ENCODE assay signal across 16 cellular contexts in the genomic region with DNA sequence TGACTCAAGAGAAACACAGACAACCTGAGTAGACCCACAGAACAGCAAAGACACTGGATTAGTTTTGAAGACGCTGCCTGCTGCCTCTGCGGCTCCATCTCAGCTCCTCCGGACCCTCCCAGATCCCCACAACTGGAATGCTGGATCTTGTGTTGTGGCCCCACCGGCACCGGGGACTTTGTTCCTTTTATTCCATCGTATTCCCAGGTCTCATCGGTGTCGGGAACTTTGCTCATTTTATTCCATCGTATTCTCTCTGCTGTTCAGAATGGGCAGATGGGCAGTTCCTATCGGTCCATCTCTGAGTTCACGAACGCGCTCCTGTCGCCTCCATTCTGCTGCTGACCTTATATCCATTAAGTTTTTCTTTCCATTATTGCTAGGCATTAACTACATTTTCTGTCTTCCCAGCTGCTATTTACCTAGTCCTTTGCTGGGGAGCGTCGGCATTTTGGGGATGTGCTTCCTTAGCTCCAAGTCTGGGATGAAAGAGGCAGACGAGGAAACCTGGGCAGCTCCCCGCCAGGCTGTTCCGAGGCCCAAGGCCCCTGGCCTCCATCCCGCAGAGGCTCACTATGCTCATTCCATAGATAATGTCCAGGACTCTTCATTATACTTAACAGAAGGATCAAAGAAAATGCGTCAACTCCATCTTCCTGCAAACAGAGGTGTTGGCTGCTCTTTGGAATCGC.
DNase-seq lines count a peak whose midpoint lies in the region; ATAC-seq and TF ChIP-seq lines count a peak whose summit lies in the region.
"Had no signal": no experiment of that assay in that cellular context is flagged by ENCODE, and none has a peak within 500 bp of the region (broad histone marks: within the 10 kb centered on the region; RNA-seq: fewer than 3 reads in every experiment).

No MANE protein-coding gene starts in this region.

- CTCF ChIA-PET in OCI-LY7 (lab: Charles Lee; ENCODE audit: unreplicated experiment): interaction anchor here (1.0 to 1.4 kb wide), 2 partner anchors 12 to 25 kb away, joined by 3 to 4 read pairs; no protein-coding TSS in a partner anchor

- no peaks in the 10 kb centered on the region for H3K9me3 Mint-ChIP-seq in naive B cell

- intact Hi-C loops in Right ventricle myocardium inferior (cut with DNase I): no loop called here
- intact Hi-C loops in left cardiac atrium (cut with DNase I): no loop called here
- intact Hi-C loops in OCI-LY7 (cut with micrococcal nuclease; ENCODE audit: unreplicated experiment): loop anchor here (2.0 kb wide), 3 partner anchors 26 to 100 kb away; no protein-coding TSS in a partner anchor
- intact Hi-C loops in upper lobe of right lung (cut with DNase I): no loop called here

- POLR2A ChIA-PET in OCI-LY7 (lab: Charles Lee): interaction anchor here (0.6 to 3.2 kb wide), 7 partner anchors 8 to 793 kb away, joined by 3 to 9 read pairs (median 3); no protein-coding TSS in a partner anchor

- 95% methylated on average over 22 of the region's 22 CpGs for WGBS in hepatocyte (ENCODE audit: low lambda C conversion rate, missing lambda C conversion rate)

- H3K36me3 ChIP-seq in OCI-LY7 (ENCODE audit: insufficient read depth, low read length) (peaks cover 15% of the 10 kb centered on the region), upper lobe of right lung (no peaks in the 10 kb centered on the region), hepatocyte (replicated peaks; ENCODE audit: insufficient read depth, low read depth) (no peaks in the 10 kb centered on the region)

- H3K4me1 ChIP-seq in OCI-LY7 (ENCODE audit: insufficient read depth, low read length, poor library complexity, severe bottlenecking): peaks cover 52% of the 10 kb centered on the region
- H3K4me1 ChIP-seq in upper lobe of right lung: peaks cover 6% of the 10 kb centered on the region
- no peaks in the 10 kb centered on the region for H3K4me1 ChIP-seq in hepatocyte (ENCODE audit: insufficient read depth)
- H3K4me1 ChIP-seq: parathyroid adenoma had no signal

- H3K4me3 ChIP-seq in OCI-LY7 (ENCODE audit: low read depth, low read length, poor library complexity, severe bottlenecking) (no peak overlapping the region), upper lobe of right lung (no peak overlapping the region), hepatocyte (no peak overlapping the region)
- H3K4me3 ChIP-seq: esophagus squamous epithelium had no signal

- DNase-seq in Right ventricle myocardium inferior (ENCODE audit: missing footprints) (peak; percentile 42), left cardiac atrium (no peak), OCI-LY7 (ENCODE audit: low spot score) (no peak), naive B cell (no peak), upper lobe of right lung (peak; percentile 28), NCI-H345 treated with DMSO at 0.1 percent for 48 hours (lab: John Stamatoyannopoulos, UW; ENCODE audit: unreplicated experiment) (no peak), hepatocyte (ENCODE audit: low spot score) (no peak)
- DNase-seq: effector CD4-positive, alpha-beta T cell; esophagus squamous epithelium; glutamatergic neuron; NCI-H2171 treated with DMSO at 0.1 percent for 48 hours; NK-92 treated with Interleukin-12 subunit alpha and Interleukin-12 subunit beta, amount 100 ng/mL, for 24 hours; stimulated activated naive CD4-positive, alpha-beta T cell treated with Interleukin-2 at 50 U/mL for 16 hours had no signal

- peaks cover 0 to 7% of the 10 kb centered on the region in 2 donors for H3K36me3 Mint-ChIP-seq in naive B cell

- H3K27ac ChIP-seq in OCI-LY7 (ENCODE audit: low read depth, low read length, poor library complexity, severe bottlenecking) (peak overlapping the region; percentile 72), upper lobe of right lung (no peak overlapping the region), hepatocyte (no peak overlapping the region)
- H3K27ac ChIP-seq: esophagus squamous epithelium, KMS-11, parathyroid adenoma had no signal

- ATAC-seq in Right ventricle myocardium inferior (no peak), left cardiac atrium (no peak), naive B cell (ENCODE audit: low read depth in 2 of 2) (no peak), upper lobe of right lung (no peak), HG03159 (IDR thresholded peaks at IDR 0.05; ENCODE audit: unreplicated experiment) (no peak)

- no TSS peak for BruUV-seq in OCI-LY7 (replicated peaks; lab: Mats Ljungman, UMichigan)

- H3K9me2 ChIP-seq in OCI-LY7 (ENCODE audit: insufficient read depth, low read length): no peaks in the 10 kb centered on the region
- no peaks in the 10 kb centered on the region for H3K9me2 ChIP-seq in hepatocyte (replicated peaks; ENCODE audit: insufficient read depth)

- no peaks in the 10 kb centered on the region; the same call in 1 of the 2 replicates for H4K20me1 ChIP-seq in OCI-LY7 (ENCODE audit: insufficient read depth, low read length)
- H4K20me1 ChIP-seq in hepatocyte (ENCODE audit: insufficient read depth, poor library complexity, severe bottlenecking): no peaks in the 10 kb centered on the region

- H3K4me1 Mint-ChIP-seq in naive B cell: peaks cover 60 to 63% (median 62%) of the 10 kb centered on the region in 3 donors

- H3K27ac Mint-ChIP-seq in naive B cell: peak overlapping the region; percentile 31 to 98 (median 84)

- H3K79me2 ChIP-seq in OCI-LY7 (ENCODE audit: insufficient read depth, low read depth, low read length): no peaks in the 10 kb centered on the region
- no peaks in the 10 kb centered on the region for H3K79me2 ChIP-seq in hepatocyte
- H3K79me2 ChIP-seq: parathyroid adenoma had no signal

- no peaks in the 10 kb centered on the region for H3K27me3 Mint-ChIP-seq in naive B cell

- no peaks in the 10 kb centered on the region for H3K27me3 ChIP-seq in upper lobe of right lung
- no peaks in the 10 kb centered on the region for H3K27me3 ChIP-seq in hepatocyte
- H3K27me3 ChIP-seq: esophagus squamous epithelium had no signal

- peak overlapping the region; percentile 71 for H3K4me2 ChIP-seq in OCI-LY7 (ENCODE audit: low read length)
- H3K4me2 ChIP-seq in hepatocyte: no peak overlapping the region
- H3K4me2 ChIP-seq: KMS-11 had no signal

- H3K4me3 Mint-ChIP-seq in naive B cell: peak overlapping the region in 7 of 8 donors; percentile 4 to 89 (median 68)

- no peak overlapping the region for H2AFZ ChIP-seq in OCI-LY7 (ENCODE audit: low read length)
- H2AFZ ChIP-seq in hepatocyte: no peak overlapping the region
- H2AFZ ChIP-seq: parathyroid adenoma had no signal

- H3K9me3 ChIP-seq in OCI-LY7 (ENCODE audit: low read length) (no peaks in the 10 kb centered on the region), upper lobe of right lung (no peaks in the 10 kb centered on the region), hepatocyte (ENCODE audit: low read depth) (no peaks in the 10 kb centered on the region)
- H3K9me3 ChIP-seq: esophagus squamous epithelium had no signal

- TF ChIP-seq CTCF in OCI-LY7 (conservative IDR thresholded peaks at IDR 0.05; ENCODE audit: low read length) (no peak), upper lobe of right lung (IDR thresholded peaks at IDR 0.05) (no peak), hepatocyte (IDR thresholded peaks at IDR 0.05; ENCODE audit: poor library complexity) (no peak)

Comparison
In these comparisons a context has a peak if more than half of its experiments do, and no peak if none do; other contexts are left out.
1. DNase-seq: peak in Right ventricle myocardium inferior (single experiment) and upper lobe of right lung (single experiment); none in left cardiac atrium (single experiment), OCI-LY7 (single experiment), naive B cell (single experiment), NCI-H345 treated with DMSO at 0.1 percent for 48 hours (single experiment) and hepatocyte (single experiment).